ENCODE assay signal across 9 cellular contexts in the genomic region with DNA sequence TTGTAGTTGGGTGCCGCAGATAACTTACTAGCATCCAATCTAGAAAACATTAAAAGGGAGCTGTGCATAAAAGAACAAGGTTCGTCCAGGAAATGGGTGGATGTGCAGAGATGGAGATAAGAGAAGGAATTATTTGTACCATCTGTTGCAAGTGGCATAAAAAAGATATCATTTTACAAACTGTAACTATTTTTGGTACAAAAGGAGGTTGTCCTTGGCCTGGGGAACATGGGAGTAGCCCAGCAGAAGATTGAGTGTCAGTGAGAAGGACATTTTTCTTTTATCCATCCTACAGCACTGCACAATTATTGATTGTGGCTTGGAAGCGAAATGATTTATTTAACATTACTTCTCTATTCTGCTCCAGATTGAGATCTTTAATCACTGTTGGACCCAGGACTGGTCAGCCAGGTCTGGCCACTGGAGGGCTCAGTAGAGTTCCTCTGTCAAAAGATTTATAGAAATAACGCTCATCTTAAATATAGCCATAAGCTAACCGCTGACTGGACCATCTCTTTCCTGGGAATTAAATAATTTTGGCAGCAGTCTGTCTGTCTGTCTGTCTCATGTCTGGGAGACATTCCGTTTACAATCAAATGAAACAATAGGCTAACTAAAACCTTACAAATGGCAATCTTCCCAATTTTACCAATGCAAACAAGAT.
A peak's percentile ranks its signal among the peaks of the same experiment; 100 is the strongest.
DNase-seq lines count a peak whose midpoint lies in the region; TF ChIP-seq lines count a peak whose summit lies in the region.
"Had no signal": no experiment of that assay in that cellular context is flagged by ENCODE, and none has a peak within 500 bp of the region (broad histone marks: within the 10 kb centered on the region; RNA-seq: fewer than 3 reads in every experiment).

No MANE protein-coding gene starts in this region.

- H2AFZ ChIP-seq in OCI-LY3 (ENCODE audit: low read depth, low read length) = no peak overlapping the region

- H4K20me1 ChIP-seq in OCI-LY3 (ENCODE audit: insufficient read depth, low read length) = no peaks in the 10 kb centered on the region

- intact Hi-C loops in colonic mucosa (cut with DNase I) = loop anchor here (5.0 kb wide), 1 partner anchor 46 kb away; no protein-coding TSS in a partner anchor

- H3K36me3 ChIP-seq in OCI-LY3 (replicated peaks; ENCODE audit: low read depth, low read length) (no peaks in the 10 kb centered on the region), colonic mucosa (no peaks in the 10 kb centered on the region), mucosa of rectum (ENCODE audit: control insufficient read depth in 2 of 2, insufficient read depth in 2 of 2, low read length in 2 of 2) (no peaks in the 10 kb centered on the region)

- no peaks in the 10 kb centered on the region for H3K79me2 ChIP-seq in OCI-LY3 (ENCODE audit: low read length)

- no peak overlapping the region for H3K27ac ChIP-seq in OCI-LY3 (ENCODE audit: low read length)
- no peak overlapping the region for H3K27ac ChIP-seq in colonic mucosa
- H3K27ac ChIP-seq in mucosa of rectum (ENCODE audit: low read depth in 2 of 2, low read length in 2 of 2) = peak overlapping the region; percentile 92 to 96
- no peak overlapping the region for H3K27ac ChIP-seq in RWPE1

- TF ChIP-seq CTCF in AG09319 (IDR thresholded peaks at IDR 0.05; ENCODE audit: low read depth, low read length) (peak; percentile 12), OCI-LY3 (IDR thresholded peaks at IDR 0.05; ENCODE audit: low read depth, low read length) (0 out of 2 replicates have a peak, but pooled peaks have one; percentile 8), colonic mucosa (IDR thresholded peaks at IDR 0.05) (peak; percentile 11), RWPE1 (conservative IDR thresholded peaks at IDR 0.05; ENCODE audit: low read depth) (no peak)

- CTCF ChIA-PET in RWPE1 (lab: Yijun Ruan, JAX) = interaction anchor here (0.6 kb wide), 1 partner anchor 32 kb away, joined by 3 read pairs; no protein-coding TSS in a partner anchor

- no peak overlapping the region for H3K9ac ChIP-seq in OCI-LY3 (ENCODE audit: low read length)
- H3K9ac ChIP-seq in colonic mucosa (ENCODE audit: low read depth in 2 of 2, low read length in 2 of 2) = no peak overlapping the region
- H3K9ac ChIP-seq in mucosa of rectum (ENCODE audit: low read depth in 1 of 2, low read length in 2 of 2) = peak overlapping the region in 1 of 2 donors; percentile 82

- no peak for DNase-seq in AG09319 (ENCODE audit: extremely low read depth, low read depth)
- no peak for DNase-seq in colonic mucosa
- no peak for DNase-seq in RWPE1 (ENCODE audit: low spot score)
- no peak for DNase-seq in medulla oblongata (ENCODE audit: extremely low spot score)
- DNase-seq in SHP77 treated with DMSO at 0.1 percent for 48 hours (lab: John Stamatoyannopoulos, UW) = no peak
- no peak for DNase-seq in activated T-cell treated with anti-CD3 and anti-CD28 coated beads, Interleukin-2, amount 50 U/mL, for 1 hour
- DNase-seq: activated effector memory CD4-positive, alpha-beta T cell treated with anti-CD3 and anti-CD28 coated beads, Interleukin-2, amount 50 U/mL, for 16 hours had no signal

- H3K4me2 ChIP-seq in OCI-LY3 (ENCODE audit: low read length) = no peak overlapping the region

- POLR2A ChIA-PET in RWPE1 (lab: Yijun Ruan, JAX; ENCODE audit: low non-redundant PET) = no interaction called here

- H3K27me3 ChIP-seq in OCI-LY3 (ENCODE audit: low read depth, low read length) (peaks cover 8% of the 10 kb centered on the region), colonic mucosa (no peaks in the 10 kb centered on the region), mucosa of rectum (ENCODE audit: control insufficient read depth in 2 of 2, insufficient read depth in 2 of 2, low read length in 2 of 2) (no peaks in the 10 kb centered on the region)

- no peaks in the 10 kb centered on the region for H3K9me3 ChIP-seq in OCI-LY3 (ENCODE audit: insufficient read depth, low read length)
- no peaks in the 10 kb centered on the region for H3K9me3 ChIP-seq in colonic mucosa
- H3K9me3 ChIP-seq in mucosa of rectum (ENCODE audit: control insufficient read depth in 2 of 2, low read length in 2 of 2) = no peaks in the 10 kb centered on the region

- no peak overlapping the region for H3K4me3 ChIP-seq in OCI-LY3 (ENCODE audit: low read length)
- H3K4me3 ChIP-seq in colonic mucosa = no peak overlapping the region
- H3K4me3 ChIP-seq in mucosa of rectum (ENCODE audit: low read length in 2 of 2) = no peak overlapping the region

- peaks cover 34% of the 10 kb centered on the region for H3K4me1 ChIP-seq in OCI-LY3 (ENCODE audit: low read length)
- H3K4me1 ChIP-seq in colonic mucosa = no peaks in the 10 kb centered on the region
- H3K4me1 ChIP-seq in mucosa of rectum (ENCODE audit: control insufficient read depth in 2 of 2, insufficient read depth in 2 of 2, low read length in 2 of 2) = peaks cover 24 to 34% of the 10 kb centered on the region in 2 donors

Comparison
In these comparisons a context has a peak if more than half of its experiments do, and no peak if none do; other contexts are left out.
1. H3K27ac ChIP-seq: peak in mucosa of rectum (2 of 2); none in OCI-LY3 (single experiment), colonic mucosa (single experiment) and RWPE1 (single experiment).